In genomic region chr22:17172172-17172833, GRCh38 we compare ENCODE assay signal across 1 cellular context.
TF ChIP-seq lines count a peak whose summit lies in the region.

No MANE protein-coding gene starts in this region.

TF ChIP-seq in endothelial cell of umbilical vein, 7 proteins besides CTCF, POLR2A, EP300 and RAD21:
- no peak for TF ChIP-seq JUN (IDR thresholded peaks at IDR 0.05; ENCODE audit: borderline replicate concordance, insufficient read depth, insufficient read length, low read depth)
- no peak for TF ChIP-seq POLR2AphosphoS5 (IDR thresholded peaks at IDR 0.05; ENCODE audit: insufficient read depth, low read depth, low read length)
- no peak for TF ChIP-seq MYC (IDR thresholded peaks at IDR 0.05; ENCODE audit: low read depth, low read length)
- no peak for TF ChIP-seq MAX (IDR thresholded peaks at IDR 0.05; ENCODE audit: insufficient read depth, insufficient read length)
- TF ChIP-seq FOS (IDR thresholded peaks at IDR 0.05; ENCODE audit: borderline replicate concordance, insufficient read depth, low read length) = no peak
- TF ChIP-seq GATA2 (IDR thresholded peaks at IDR 0.05; ENCODE audit: insufficient read depth, insufficient read length, low read depth, low read length) = no peak
- TF ChIP-seq EZH2 (IDR thresholded peaks at IDR 0.05; ENCODE audit: borderline replicate concordance, low read depth, low read length, severe bottlenecking) = no peak
TF ChIP-seq in endothelial cell of umbilical vein: peak in this region for 0.
